Comparison of ENCODE assay signal across 8 cellular contexts in genomic region chr2:113756088-113757058, GRCh38. TPM values are rescaled to one million over a fixed set of nuclear protein-coding genes. Genes with fewer than 3 reads are reported as not detected.
A peak's percentile ranks its signal among the peaks of the same experiment; 100 is the strongest.
DNase-seq lines count a peak whose midpoint lies in the region; ATAC-seq and TF ChIP-seq lines count a peak whose summit lies in the region.

Gene SLC35F5, minus strand, starts transcription at chr2:113756642. Its CDS starts 233 bp downstream, at chr2:113756409.

- H3K9me3 ChIP-seq in KOPT-K1 (ENCODE audit: insufficient read depth, low read length, poor library complexity, severe bottlenecking) = no peaks in the 10 kb centered on the region
- H3K9me3 ChIP-seq in Peyer's patch = no peaks in the 10 kb centered on the region

- H3K36me3 ChIP-seq in KOPT-K1 (ENCODE audit: insufficient read depth, low read length) = peaks cover 17% of the 10 kb centered on the region
- H3K36me3 ChIP-seq in Peyer's patch = peaks cover 0 to 3% (median 0%) of the 10 kb centered on the region in 3 donors

- DNase-seq in DMS79 treated with DMSO at 0.1 percent for 48 hours (lab: John Stamatoyannopoulos, UW) (peak; percentile 83), Peyer's patch (peak; percentile 90 to 97 (median 97)), myocyte (ENCODE audit: low read depth) (peak; percentile 93)
- peak; percentile 95 for DNase-seq in activated T-cell treated with anti-CD3 and anti-CD28 coated beads, Interleukin-2, amount 50 U/mL, for 48 hours
- peak; percentile 72 to 87 for DNase-seq in stimulated activated CD8-positive, alpha-beta memory T cell treated with anti-CD3 and anti-CD28 coated beads, Interleukin-7, amount 100 ng/mL, for 4 hours (ENCODE audit: low read depth in 2 of 2)

- peak within 1 kb of the TSS; percentile 87 to 100 (median 89) for H3K4me3 ChIP-seq in Peyer's patch

- no peaks in the 10 kb centered on the region for H3K27me3 ChIP-seq in Peyer's patch

- H3K27ac ChIP-seq in KOPT-K1 (ENCODE audit: low read depth, low read length, poor library complexity, severe bottlenecking) = peak within 1 kb of the TSS; percentile 82
- peak within 1 kb of the TSS; percentile 94 to 99 (median 94) for H3K27ac ChIP-seq in Peyer's patch

- TF ChIP-seq POLR2A in Peyer's patch (IDR thresholded peaks at IDR 0.05) = peak; percentile 88 to 95

- ATAC-seq in GM21825 (IDR thresholded peaks at IDR 0.05; ENCODE audit: unreplicated experiment) (peak; percentile 87), esophagus mucosa (peak; percentile 99)

- TF ChIP-seq CTCF in Peyer's patch (IDR thresholded peaks at IDR 0.05) = peak in 2 of 6 experiments; percentile 1 to 12

- H3K4me1 ChIP-seq in Peyer's patch = peaks cover 0 to 4% (median 0%) of the 10 kb centered on the region in 4 donors

RNA-seq across cellular contexts. Expression of gene SLC35F5, which starts in this region (rescaled TPM):
- total RNA-seq in Peyer's patch = 100 to 1,000 TPM in 3 of 4 donors, 10 to 100 TPM in 1; 49.5 to 211 (median 153) TPM
- total RNA-seq in esophagus mucosa = 48.0 TPM
- total RNA-seq in myocyte = 125 and 220 TPM in 2 replicates
- 47.5 TPM for polyA plus RNA-seq in myocyte (2012)

Comparison
In these comparisons a context has a peak if more than half of its experiments do, and no peak if none do; other contexts are left out.
1. Peak in every context shown above with its lines: DNase-seq, ATAC-seq, H3K4me3 ChIP-seq and H3K27ac ChIP-seq.